3 cellular contexts compared by ENCODE assay signal in the genomic region with DNA sequence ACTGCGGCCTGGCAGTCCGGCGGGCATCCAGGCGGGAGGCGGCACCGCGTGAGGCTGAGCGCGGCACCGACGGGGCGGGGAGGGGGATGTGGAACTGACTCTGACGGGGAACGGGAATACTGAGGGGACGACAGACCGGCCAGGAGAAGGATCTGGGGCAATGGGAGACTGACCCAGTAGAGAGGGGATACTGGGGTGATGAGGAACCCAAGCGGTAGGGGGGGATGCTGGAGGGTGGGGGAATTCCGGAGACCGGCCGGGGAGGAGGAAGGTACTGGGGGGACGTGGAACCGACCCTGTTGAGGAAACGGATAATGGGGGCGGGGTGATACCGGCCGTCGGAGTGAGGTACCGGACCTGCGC.
TF ChIP-seq lines count a peak whose summit lies in the region.

No MANE protein-coding gene starts in this region.

TF ChIP-seq in SK-N-SH, 30 proteins besides CTCF, POLR2A, EP300 and RAD21:
- TF ChIP-seq, protein P1, sequence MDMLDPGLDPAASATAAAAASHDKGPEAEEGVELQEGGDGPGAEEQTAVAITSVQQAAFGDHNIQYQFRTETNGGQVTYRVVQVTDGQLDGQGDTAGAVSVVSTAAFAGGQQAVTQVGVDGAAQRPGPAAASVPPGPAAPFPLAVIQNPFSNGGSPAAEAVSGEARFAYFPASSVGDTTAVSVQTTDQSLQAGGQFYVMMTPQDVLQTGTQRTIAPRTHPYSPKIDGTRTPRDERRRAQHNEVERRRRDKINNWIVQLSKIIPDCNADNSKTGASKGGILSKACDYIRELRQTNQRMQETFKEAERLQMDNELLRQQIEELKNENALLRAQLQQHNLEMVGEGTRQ (IDR thresholded peaks at IDR 0.05; ENCODE audit: borderline replicate concordance, low read depth, low read length), result no peak
- no peak for TF ChIP-seq FOXJ3 (CRISPR knock-in tag; IDR thresholded peaks at IDR 0.05)
TF ChIP-seq in SK-N-SH: peak in this region for 0.

TF ChIP-seq in SK-N-SH treated with all-trans-retinoic acid at 6 μM for 48 hours, 23 proteins besides CTCF, POLR2A, EP300 and RAD21:
- TF ChIP-seq ISL1 (CRISPR knock-in tag; IDR thresholded peaks at IDR 0.05) (no peak), OSR1 (CRISPR knock-in tag; IDR thresholded peaks at IDR 0.05) (no peak), GLIS3 (CRISPR knock-in tag; IDR thresholded peaks at IDR 0.05) (no peak), PPARA (CRISPR knock-in tag; IDR thresholded peaks at IDR 0.05; ENCODE audit: borderline replicate concordance) (no peak), ESRRG (CRISPR knock-in tag; IDR thresholded peaks at IDR 0.05) (no peak), ZC3H10 (CRISPR knock-in tag; IDR thresholded peaks at IDR 0.05) (no peak)
- TF ChIP-seq, protein P2, sequence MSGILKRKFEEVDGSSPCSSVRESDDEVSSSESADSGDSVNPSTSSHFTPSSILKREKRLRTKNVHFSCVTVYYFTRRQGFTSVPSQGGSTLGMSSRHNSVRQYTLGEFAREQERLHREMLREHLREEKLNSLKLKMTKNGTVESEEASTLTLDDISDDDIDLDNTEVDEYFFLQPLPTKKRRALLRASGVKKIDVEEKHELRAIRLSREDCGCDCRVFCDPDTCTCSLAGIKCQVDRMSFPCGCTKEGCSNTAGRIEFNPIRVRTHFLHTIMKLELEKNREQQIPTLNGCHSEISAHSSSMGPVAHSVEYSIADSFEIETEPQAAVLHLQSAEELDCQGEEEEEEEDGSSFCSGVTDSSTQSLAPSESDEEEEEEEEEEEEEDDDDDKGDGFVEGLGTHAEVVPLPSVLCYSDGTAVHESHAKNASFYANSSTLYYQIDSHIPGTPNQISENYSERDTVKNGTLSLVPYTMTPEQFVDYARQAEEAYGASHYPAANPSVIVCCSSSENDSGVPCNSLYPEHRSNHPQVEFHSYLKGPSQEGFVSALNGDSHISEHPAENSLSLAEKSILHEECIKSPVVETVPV (CRISPR knock-in tag; IDR thresholded peaks at IDR 0.05), result no peak
- TF ChIP-seq, protein P3, sequence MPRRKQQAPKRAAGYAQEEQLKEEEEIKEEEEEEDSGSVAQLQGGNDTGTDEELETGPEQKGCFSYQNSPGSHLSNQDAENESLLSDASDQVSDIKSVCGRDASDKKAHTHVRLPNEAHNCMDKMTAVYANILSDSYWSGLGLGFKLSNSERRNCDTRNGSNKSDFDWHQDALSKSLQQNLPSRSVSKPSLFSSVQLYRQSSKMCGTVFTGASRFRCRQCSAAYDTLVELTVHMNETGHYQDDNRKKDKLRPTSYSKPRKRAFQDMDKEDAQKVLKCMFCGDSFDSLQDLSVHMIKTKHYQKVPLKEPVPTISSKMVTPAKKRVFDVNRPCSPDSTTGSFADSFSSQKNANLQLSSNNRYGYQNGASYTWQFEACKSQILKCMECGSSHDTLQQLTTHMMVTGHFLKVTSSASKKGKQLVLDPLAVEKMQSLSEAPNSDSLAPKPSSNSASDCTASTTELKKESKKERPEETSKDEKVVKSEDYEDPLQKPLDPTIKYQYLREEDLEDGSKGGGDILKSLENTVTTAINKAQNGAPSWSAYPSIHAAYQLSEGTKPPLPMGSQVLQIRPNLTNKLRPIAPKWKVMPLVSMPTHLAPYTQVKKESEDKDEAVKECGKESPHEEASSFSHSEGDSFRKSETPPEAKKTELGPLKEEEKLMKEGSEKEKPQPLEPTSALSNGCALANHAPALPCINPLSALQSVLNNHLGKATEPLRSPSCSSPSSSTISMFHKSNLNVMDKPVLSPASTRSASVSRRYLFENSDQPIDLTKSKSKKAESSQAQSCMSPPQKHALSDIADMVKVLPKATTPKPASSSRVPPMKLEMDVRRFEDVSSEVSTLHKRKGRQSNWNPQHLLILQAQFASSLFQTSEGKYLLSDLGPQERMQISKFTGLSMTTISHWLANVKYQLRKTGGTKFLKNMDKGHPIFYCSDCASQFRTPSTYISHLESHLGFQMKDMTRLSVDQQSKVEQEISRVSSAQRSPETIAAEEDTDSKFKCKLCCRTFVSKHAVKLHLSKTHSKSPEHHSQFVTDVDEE (CRISPR knock-in tag; IDR thresholded peaks at IDR 0.05), result no peak
- TF ChIP-seq, protein P4, sequence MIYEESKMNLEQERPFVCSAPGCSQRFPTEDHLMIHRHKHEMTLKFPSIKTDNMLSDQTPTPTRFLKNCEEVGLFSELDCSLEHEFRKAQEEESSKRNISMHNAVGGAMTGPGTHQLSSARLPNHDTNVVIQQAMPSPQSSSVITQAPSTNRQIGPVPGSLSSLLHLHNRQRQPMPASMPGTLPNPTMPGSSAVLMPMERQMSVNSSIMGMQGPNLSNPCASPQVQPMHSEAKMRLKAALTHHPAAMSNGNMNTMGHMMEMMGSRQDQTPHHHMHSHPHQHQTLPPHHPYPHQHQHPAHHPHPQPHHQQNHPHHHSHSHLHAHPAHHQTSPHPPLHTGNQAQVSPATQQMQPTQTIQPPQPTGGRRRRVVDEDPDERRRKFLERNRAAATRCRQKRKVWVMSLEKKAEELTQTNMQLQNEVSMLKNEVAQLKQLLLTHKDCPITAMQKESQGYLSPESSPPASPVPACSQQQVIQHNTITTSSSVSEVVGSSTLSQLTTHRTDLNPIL (CRISPR knock-in tag; IDR thresholded peaks at IDR 0.05; ENCODE audit: low read depth), result no peak

TF ChIP-seq in IMR-90, 13 proteins besides CTCF, POLR2A, EP300 and RAD21:
- TF ChIP-seq, protein P1 (IDR thresholded peaks at IDR 0.05; ENCODE audit: low read depth, low read length), result no peak
- TF ChIP-seq NFE2L2 (IDR thresholded peaks at IDR 0.05; ENCODE audit: low read depth, low read length), result no peak
- TF ChIP-seq, protein P5, sequence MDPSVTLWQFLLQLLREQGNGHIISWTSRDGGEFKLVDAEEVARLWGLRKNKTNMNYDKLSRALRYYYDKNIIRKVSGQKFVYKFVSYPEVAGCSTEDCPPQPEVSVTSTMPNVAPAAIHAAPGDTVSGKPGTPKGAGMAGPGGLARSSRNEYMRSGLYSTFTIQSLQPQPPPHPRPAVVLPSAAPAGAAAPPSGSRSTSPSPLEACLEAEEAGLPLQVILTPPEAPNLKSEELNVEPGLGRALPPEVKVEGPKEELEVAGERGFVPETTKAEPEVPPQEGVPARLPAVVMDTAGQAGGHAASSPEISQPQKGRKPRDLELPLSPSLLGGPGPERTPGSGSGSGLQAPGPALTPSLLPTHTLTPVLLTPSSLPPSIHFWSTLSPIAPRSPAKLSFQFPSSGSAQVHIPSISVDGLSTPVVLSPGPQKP (IDR thresholded peaks at IDR 0.05; ENCODE audit: borderline replicate concordance, low read depth, low read length), result no peak
- TF ChIP-seq CHD1 (IDR thresholded peaks at IDR 0.05; ENCODE audit: low read depth, low read length), result no peak
- TF ChIP-seq FOS (IDR thresholded peaks at IDR 0.05; ENCODE audit: low read depth, low read length), result no peak
- no peak for TF ChIP-seq RCOR1 (IDR thresholded peaks at IDR 0.05; ENCODE audit: insufficient replicate concordance, low read length)
- no peak for TF ChIP-seq MXI1 (IDR thresholded peaks at IDR 0.05; ENCODE audit: borderline replicate concordance, low read depth, low read length)
- TF ChIP-seq CEBPB (IDR thresholded peaks at IDR 0.05; ENCODE audit: low read depth, low read length), result no peak
- TF ChIP-seq RFX5 (IDR thresholded peaks at IDR 0.05; ENCODE audit: low read depth, low read length), result no peak
- TF ChIP-seq BHLHE40 (IDR thresholded peaks at IDR 0.05; ENCODE audit: low read depth, low read length), result no peak
- TF ChIP-seq MAZ (IDR thresholded peaks at IDR 0.05; ENCODE audit: borderline replicate concordance, low read depth, low read length), result no peak
- TF ChIP-seq MAFK (IDR thresholded peaks at IDR 0.05; ENCODE audit: low read depth, low read length), result no peak
- TF ChIP-seq SMC3 (IDR thresholded peaks at IDR 0.05; ENCODE audit: low read depth, low read length), result no peak
TF ChIP-seq in IMR-90: peak in this region for 0.
